In genomic region chr19:48190288-48191284, GRCh38 we compare ENCODE assay signal across 8 cellular contexts. TPM values are rescaled to one million over a fixed set of nuclear protein-coding genes. Genes with fewer than 3 reads are reported as not detected.
DNase-seq lines count a peak whose midpoint lies in the region; ATAC-seq and TF ChIP-seq lines count a peak whose summit lies in the region.

No MANE protein-coding gene starts in this region.

- no TSS peak for BruUV-seq in Calu3 (replicated peaks; lab: Mats Ljungman, UMichigan)

- CTCF ChIA-PET in Calu3 (lab: Charles Lee) = interaction anchor here (0.6 to 1.3 kb wide), 5 partner anchors 13 to 201 kb away, joined by 3 to 6 read pairs (median 3); no protein-coding TSS in a partner anchor
- CTCF ChIA-PET in activated CD4-positive, alpha-beta memory T cell treated with anti-CD3 and anti-CD28 coated beads for 36 hours (lab: Charles Lee) = interaction anchor here (1.3 to 2.3 kb wide), 3 partner anchors 14 to 83 kb away, joined by 7 to 13 read pairs (median 10); no protein-coding TSS in a partner anchor

- H3K4me3 ChIP-seq in epithelial cell of esophagus (ENCODE audit: low read length) = no peak overlapping the region

- POLR2A ChIA-PET in activated CD4-positive, alpha-beta memory T cell treated with anti-CD3 and anti-CD28 coated beads for 36 hours (lab: Charles Lee) = no interaction called here

- DNase-seq in Calu3 (peak; percentile 86), NCI-H2029 treated with DMSO at 0.1 percent for 48 hours (lab: John Stamatoyannopoulos, UW) (peak; percentile 91), epithelial cell of esophagus (ENCODE audit: low read depth) (peak; percentile 97), sciatic nerve (ENCODE audit: low spot score) (peak; percentile 50), left lobe of liver (ENCODE audit: low spot score) (no peak), SHP77 (lab: John Stamatoyannopoulos, UW) (no peak)
- peak; percentile 73 for DNase-seq in activated CD4-positive, alpha-beta memory T cell treated with anti-CD3 and anti-CD28 coated beads for 36 hours

- intact Hi-C loops in Calu3 (cut with micrococcal nuclease; ENCODE audit: unreplicated experiment) (no loop called here), sciatic nerve (cut with DNase I) (loop anchor here (5.0 kb wide), 1 partner anchor 1672 kb away; no protein-coding TSS in a partner anchor)
- intact Hi-C loops in activated CD4-positive, alpha-beta memory T cell treated with anti-CD3 and anti-CD28 coated beads for 36 hours (cut with micrococcal nuclease) = no loop called here

- no peak overlapping the region for H3K27ac Mint-ChIP-seq in Calu3 (ENCODE audit: unreplicated experiment)
- H3K27ac Mint-ChIP-seq in activated CD4-positive, alpha-beta memory T cell treated with anti-CD3 and anti-CD28 coated beads for 36 hours = no peak overlapping the region

- ATAC-seq in sciatic nerve = no peak
- ATAC-seq in left lobe of liver = no peak
- ATAC-seq in GM21360 (IDR thresholded peaks at IDR 0.05; ENCODE audit: unreplicated experiment) = no peak

- H3K9me3 Mint-ChIP-seq in Calu3 (ENCODE audit: low read depth, unreplicated experiment) = no peaks in the 10 kb centered on the region
- no peaks in the 10 kb centered on the region for H3K9me3 Mint-ChIP-seq in activated CD4-positive, alpha-beta memory T cell treated with anti-CD3 and anti-CD28 coated beads for 36 hours

- peaks cover 14% of the 10 kb centered on the region for H3K36me3 Mint-ChIP-seq in Calu3 (ENCODE audit: insufficient read depth, unreplicated experiment)
- peaks cover 13% of the 10 kb centered on the region for H3K36me3 Mint-ChIP-seq in activated CD4-positive, alpha-beta memory T cell treated with anti-CD3 and anti-CD28 coated beads for 36 hours

- peak; percentile 49 for TF ChIP-seq CTCF in Calu3 (IDR thresholded peaks at IDR 0.05; ENCODE audit: unreplicated experiment)
- peak; percentile 71 for TF ChIP-seq CTCF in epithelial cell of esophagus (IDR thresholded peaks at IDR 0.05; ENCODE audit: insufficient read depth, low read depth, low read length, missing control alignments)

- no peaks in the 10 kb centered on the region for H3K4me1 Mint-ChIP-seq in Calu3 (ENCODE audit: low read depth, unreplicated experiment)
- peaks cover 2% of the 10 kb centered on the region for H3K4me1 Mint-ChIP-seq in activated CD4-positive, alpha-beta memory T cell treated with anti-CD3 and anti-CD28 coated beads for 36 hours (ENCODE audit: low read depth)

- H3K4me3 Mint-ChIP-seq in Calu3 (ENCODE audit: low read depth, unreplicated experiment) = no peak overlapping the region
- H3K4me3 Mint-ChIP-seq in activated CD4-positive, alpha-beta memory T cell treated with anti-CD3 and anti-CD28 coated beads for 36 hours = no peak overlapping the region

- no peaks in the 10 kb centered on the region for H3K27me3 Mint-ChIP-seq in Calu3 (ENCODE audit: unreplicated experiment)
- peaks cover 2% of the 10 kb centered on the region for H3K27me3 Mint-ChIP-seq in activated CD4-positive, alpha-beta memory T cell treated with anti-CD3 and anti-CD28 coated beads for 36 hours

RNA-seq across cellular contexts. Expression of gene ZSWIM9, which starts 20.1 kb away (rescaled TPM):
- total RNA-seq in Calu3 (2022) (16.4 and 17.4 TPM in 2 replicates), sciatic nerve (10.7 TPM), left lobe of liver (3.2 TPM)
- total RNA-seq in activated CD4-positive, alpha-beta memory T cell treated with anti-CD3 and anti-CD28 coated beads for 36 hours = 1 to 10 TPM; 7.4 to 8.0 TPM

RNA-seq across cellular contexts. Expression of gene LIG1, which starts 20.4 kb away (rescaled TPM):
- total RNA-seq in Calu3 (2022) = 99.3 and 99.4 TPM in 2 replicates
- total RNA-seq in activated CD4-positive, alpha-beta memory T cell treated with anti-CD3 and anti-CD28 coated beads for 36 hours = 100 to 1,000 TPM; 174 TPM
- 16.9 TPM for total RNA-seq in sciatic nerve
- 9.8 TPM for total RNA-seq in left lobe of liver

Comparison
In these comparisons a context has a peak if more than half of its experiments do, and no peak if none do; other contexts are left out.
1. DNase-seq: peak in Calu3 (single experiment), NCI-H2029 treated with DMSO at 0.1 percent for 48 hours (single experiment), activated CD4-positive, alpha-beta memory T cell treated with anti-CD3 and anti-CD28 coated beads for 36 hours (single experiment), epithelial cell of esophagus (single experiment) and sciatic nerve (single experiment); none in left lobe of liver (single experiment) and SHP77 (0 of 2).